Comparison of ENCODE assay signal across 18 cellular contexts in genomic region chr3:34388836-34389235, GRCh38.
"Had no signal": no experiment of that assay in that cellular context is flagged by ENCODE, and none has a peak within 500 bp of the region (broad histone marks: within the 10 kb centered on the region; RNA-seq: fewer than 3 reads in every experiment).

No MANE protein-coding gene starts in this region.

- ATAC-seq: Panc1, PC-3 had no signal

- DNase-seq: IMR-90, Karpas-422, KG1, MG63, NCI-H1092 treated with DMSO at 0.1 percent for 48 hours, NCI-H1436, NCI-H1694, NCI-H187 treated with DMSO at 0.1 percent for 48 hours, NCI-H2029 treated with DMSO at 0.1 percent for 48 hours, NCI-H2171 treated with DMSO at 0.1 percent for 48 hours, NCI-H345, NCI-H524 treated with DMSO at 0.1 percent for 48 hours, NCI-H69, NCI-H774, SK-N-SH, SW 1271 had no signal
